In the genomic region with DNA sequence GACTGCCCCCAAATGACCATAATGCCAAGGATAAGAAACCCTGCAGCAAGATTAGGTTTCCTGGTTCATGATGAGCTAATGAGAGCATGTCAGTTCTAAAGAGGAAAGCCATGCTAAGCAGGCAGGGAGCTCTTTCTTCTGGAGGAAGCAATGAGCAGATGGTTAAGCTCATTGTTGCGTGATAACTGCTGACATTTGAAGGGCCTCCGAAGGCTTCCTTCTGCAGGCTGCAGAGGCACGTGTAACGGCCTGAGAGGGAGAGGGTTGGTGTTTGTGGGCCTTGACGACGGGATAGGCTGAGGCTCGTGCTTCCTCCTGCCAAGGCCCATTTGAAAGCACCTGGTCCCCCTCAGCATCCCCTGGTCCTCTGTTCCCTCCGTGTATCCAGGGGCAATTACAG, we compare ENCODE assay signal across 16 cellular contexts.
DNase-seq lines count a peak whose midpoint lies in the region; ATAC-seq and TF ChIP-seq lines count a peak whose summit lies in the region.
"Had no signal": no experiment of that assay in that cellular context is flagged by ENCODE, and none has a peak within 500 bp of the region (broad histone marks: within the 10 kb centered on the region; RNA-seq: fewer than 3 reads in every experiment).

No MANE protein-coding gene starts in this region.

- H3K36me3 ChIP-seq in mesodermal cell (ENCODE audit: control insufficient read depth, insufficient read depth, low read length) (peaks cover 27% of the 10 kb centered on the region), SK-N-SH (replicated peaks in 1 of 2; ENCODE audit: control insufficient read depth in 1 of 2, insufficient read depth in 2 of 2, low read length in 1 of 2) (peaks cover 0 to 10% of the 10 kb centered on the region in 2 experiments), aorta (ENCODE audit: control insufficient read depth in 1 of 2, insufficient read depth in 2 of 2, low read length in 1 of 2) (no peaks in the 10 kb centered on the region)

- H3K36me3 Mint-ChIP-seq in T-helper 17 cell (ENCODE audit: low read depth), result no peaks in the 10 kb centered on the region

- H3K9me3 ChIP-seq in T-helper 17 cell (ENCODE audit: control insufficient read depth, low read length, poor library complexity, severe bottlenecking), result no peaks in the 10 kb centered on the region
- no peaks in the 10 kb centered on the region for H3K9me3 ChIP-seq in mesodermal cell (ENCODE audit: control insufficient read depth, low read length)
- H3K9me3 ChIP-seq in SK-N-SH, result no peaks in the 10 kb centered on the region
- no peaks in the 10 kb centered on the region for H3K9me3 ChIP-seq in aorta (ENCODE audit: control insufficient read depth, low read length)
- H3K9me3 ChIP-seq: SJCRH30, stomach had no signal

- no peaks in the 10 kb centered on the region for H3F3A ChIP-seq in SK-N-SH (replicated peaks; ENCODE audit: insufficient read depth)

- no peak overlapping the region for H3K9ac ChIP-seq in SK-N-SH

- H2AFZ ChIP-seq in SK-N-SH (ENCODE audit: low read depth), result no peak overlapping the region

- H3K9me2 ChIP-seq in SK-N-SH, result no peaks in the 10 kb centered on the region

- POLR2A ChIA-PET in SK-N-SH (lab: Yijun Ruan, JAX), result no interaction called here

- TF ChIP-seq EP300 in SK-N-SH (IDR thresholded peaks at IDR 0.05; ENCODE audit: borderline replicate concordance in 1 of 2, low read depth in 1 of 2, low read length in 1 of 2), result no peak

- 93 to 98% methylated on average over 7 of the region's 8 CpGs for WGBS in mesodermal cell (ENCODE audit: insufficient coverage in 2 of 2), 2 experiments
- WGBS in SK-N-SH (ENCODE audit: low lambda C conversion rate), result 94% methylated on average over 8 of the region's 8 CpGs
- 80 to 83% methylated on average over 8 of the region's 8 CpGs for WGBS in aorta, 2 donors

- no peaks in the 10 kb centered on the region for H3K27me3 ChIP-seq in SK-N-SH (ENCODE audit: insufficient read depth)
- H3K27me3 ChIP-seq in aorta (ENCODE audit: control insufficient read depth in 1 of 2, insufficient read depth in 2 of 2, low read length in 1 of 2), result no peaks in the 10 kb centered on the region
- H3K27me3 ChIP-seq: SJCRH30, stomach had no signal

- no peaks in the 10 kb centered on the region for H3K79me2 ChIP-seq in SK-N-SH (ENCODE audit: insufficient read depth)

- H3K4me1 Mint-ChIP-seq in T-helper 17 cell, result peaks cover 4% of the 10 kb centered on the region

- intact Hi-C loops in aorta (cut with DNase I), result no loop called here

- peak overlapping the region; percentile 52 for H3K4me3 Mint-ChIP-seq in T-helper 17 cell
- H3K4me3 Mint-ChIP-seq: IgD-negative memory B cell had no signal

- H4K20me1 ChIP-seq in SK-N-SH (ENCODE audit: insufficient read depth), result no peaks in the 10 kb centered on the region

- H3K4me1 ChIP-seq in mesodermal cell (ENCODE audit: control insufficient read depth, insufficient read depth, low read length, poor library complexity, severe bottlenecking) (no peaks in the 10 kb centered on the region), SK-N-SH (ENCODE audit: control insufficient read depth in 1 of 2, insufficient read depth in 2 of 2, low read depth in 1 of 2, low read length in 1 of 2) (peaks cover 0 to 16% of the 10 kb centered on the region in 2 experiments; a peak in 1 of 4 replicates), aorta (ENCODE audit: control insufficient read depth in 1 of 2, insufficient read depth in 2 of 2, low read length in 2 of 2) (no peaks in the 10 kb centered on the region)
- H3K4me1 ChIP-seq: SJCRH30, stomach had no signal

- TF ChIP-seq CTCF in NB4 (IDR thresholded peaks at IDR 0.05; ENCODE audit: low read depth, low read length), result no peak
- TF ChIP-seq CTCF in SK-N-SH (IDR thresholded peaks at IDR 0.05), result no peak

- H3K4me3 ChIP-seq in NB4 (ENCODE audit: low read depth, low read length) (no peak overlapping the region), mesodermal cell (ENCODE audit: extremely low read depth, insufficient read depth, low read length, poor library complexity, severe bottlenecking) (no peak overlapping the region), SK-N-SH (ENCODE audit: low read depth in 2 of 2, low read length in 1 of 2) (no peak overlapping the region), aorta (ENCODE audit: low read length in 2 of 2) (no peak overlapping the region)
- H3K4me3 ChIP-seq: SJCRH30, stomach had no signal

- DNase-seq in DMS 273 (lab: John Stamatoyannopoulos, UW; ENCODE audit: unreplicated experiment), result peak; percentile 61
- DNase-seq in DMS 273 treated with DMSO at 0.1 percent for 48 hours (lab: John Stamatoyannopoulos, UW), result no peak
- DNase-seq in NB4 (ENCODE audit: low read depth), result peak; percentile 54
- no peak for DNase-seq in T-helper 17 cell
- DNase-seq in NCI-H526 (lab: John Stamatoyannopoulos, UW), result no peak
- no peak for DNase-seq in SK-N-SH
- no peak for DNase-seq in aorta
- DNase-seq: cortex of kidney; H7; NCI-H1092; NK-92 treated with Interleukin-12 subunit alpha and Interleukin-12 subunit beta, amount 100 ng/mL, for 24 hours; SJCRH30; stomach had no signal

- H3K27ac ChIP-seq in mesodermal cell (ENCODE audit: low read depth, low read length, severe bottlenecking) (peak overlapping the region; percentile 3), SK-N-SH (ENCODE audit: low read depth in 2 of 2, low read length in 1 of 2) (no peak overlapping the region; a peak in 1 of 4 replicates), aorta (ENCODE audit: low read depth in 1 of 2, low read length in 2 of 2) (no peak overlapping the region)
- H3K27ac ChIP-seq: 22Rv1, SJCRH30, stomach had no signal

- no peak for TF ChIP-seq RAD21 in SK-N-SH (IDR thresholded peaks at IDR 0.05; ENCODE audit: low read length)

- no peak overlapping the region for H3K4me2 ChIP-seq in SK-N-SH

- ATAC-seq in T-helper 17 cell, result no peak
- ATAC-seq in aorta (ENCODE audit: low FRiP score), result no peak

- no peak overlapping the region for H3K27ac Mint-ChIP-seq in T-helper 17 cell
- H3K27ac Mint-ChIP-seq: IgD-negative memory B cell had no signal

- CTCF ChIA-PET in SK-N-SH (lab: Yijun Ruan, JAX), result interaction anchor here (0.6 to 3.2 kb wide), 6 partner anchors 8 to 95 kb away, joined by 3 to 9 read pairs (median 6); no protein-coding TSS in a partner anchor

- no peak for TF ChIP-seq POLR2A in NB4 (IDR thresholded peaks at IDR 0.05; ENCODE audit: extremely low read depth, insufficient read length)

- peaks cover 41% of the 10 kb centered on the region for H3K27me3 Mint-ChIP-seq in T-helper 17 cell

TF ChIP-seq in SK-N-SH, 30 proteins besides CTCF, POLR2A, EP300 and RAD21 (continues in another document):
- TF ChIP-seq, protein P1, sequence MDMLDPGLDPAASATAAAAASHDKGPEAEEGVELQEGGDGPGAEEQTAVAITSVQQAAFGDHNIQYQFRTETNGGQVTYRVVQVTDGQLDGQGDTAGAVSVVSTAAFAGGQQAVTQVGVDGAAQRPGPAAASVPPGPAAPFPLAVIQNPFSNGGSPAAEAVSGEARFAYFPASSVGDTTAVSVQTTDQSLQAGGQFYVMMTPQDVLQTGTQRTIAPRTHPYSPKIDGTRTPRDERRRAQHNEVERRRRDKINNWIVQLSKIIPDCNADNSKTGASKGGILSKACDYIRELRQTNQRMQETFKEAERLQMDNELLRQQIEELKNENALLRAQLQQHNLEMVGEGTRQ (IDR thresholded peaks at IDR 0.05; ENCODE audit: borderline replicate concordance, low read depth, low read length), result no peak
- TF ChIP-seq GATA2 (CRISPR knock-in tag; IDR thresholded peaks at IDR 0.05) (no peak), EZH2phosphoT487 (IDR thresholded peaks at IDR 0.05; ENCODE audit: borderline replicate concordance, low read depth) (no peak)
- TF ChIP-seq, protein P2, sequence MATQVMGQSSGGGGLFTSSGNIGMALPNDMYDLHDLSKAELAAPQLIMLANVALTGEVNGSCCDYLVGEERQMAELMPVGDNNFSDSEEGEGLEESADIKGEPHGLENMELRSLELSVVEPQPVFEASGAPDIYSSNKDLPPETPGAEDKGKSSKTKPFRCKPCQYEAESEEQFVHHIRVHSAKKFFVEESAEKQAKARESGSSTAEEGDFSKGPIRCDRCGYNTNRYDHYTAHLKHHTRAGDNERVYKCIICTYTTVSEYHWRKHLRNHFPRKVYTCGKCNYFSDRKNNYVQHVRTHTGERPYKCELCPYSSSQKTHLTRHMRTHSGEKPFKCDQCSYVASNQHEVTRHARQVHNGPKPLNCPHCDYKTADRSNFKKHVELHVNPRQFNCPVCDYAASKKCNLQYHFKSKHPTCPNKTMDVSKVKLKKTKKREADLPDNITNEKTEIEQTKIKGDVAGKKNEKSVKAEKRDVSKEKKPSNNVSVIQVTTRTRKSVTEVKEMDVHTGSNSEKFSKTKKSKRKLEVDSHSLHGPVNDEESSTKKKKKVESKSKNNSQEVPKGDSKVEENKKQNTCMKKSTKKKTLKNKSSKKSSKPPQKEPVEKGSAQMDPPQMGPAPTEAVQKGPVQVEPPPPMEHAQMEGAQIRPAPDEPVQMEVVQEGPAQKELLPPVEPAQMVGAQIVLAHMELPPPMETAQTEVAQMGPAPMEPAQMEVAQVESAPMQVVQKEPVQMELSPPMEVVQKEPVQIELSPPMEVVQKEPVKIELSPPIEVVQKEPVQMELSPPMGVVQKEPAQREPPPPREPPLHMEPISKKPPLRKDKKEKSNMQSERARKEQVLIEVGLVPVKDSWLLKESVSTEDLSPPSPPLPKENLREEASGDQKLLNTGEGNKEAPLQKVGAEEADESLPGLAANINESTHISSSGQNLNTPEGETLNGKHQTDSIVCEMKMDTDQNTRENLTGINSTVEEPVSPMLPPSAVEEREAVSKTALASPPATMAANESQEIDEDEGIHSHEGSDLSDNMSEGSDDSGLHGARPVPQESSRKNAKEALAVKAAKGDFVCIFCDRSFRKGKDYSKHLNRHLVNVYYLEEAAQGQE (IDR thresholded peaks at IDR 0.05; ENCODE audit: low read depth, low read length), result no peak
- TF ChIP-seq, protein P3, sequence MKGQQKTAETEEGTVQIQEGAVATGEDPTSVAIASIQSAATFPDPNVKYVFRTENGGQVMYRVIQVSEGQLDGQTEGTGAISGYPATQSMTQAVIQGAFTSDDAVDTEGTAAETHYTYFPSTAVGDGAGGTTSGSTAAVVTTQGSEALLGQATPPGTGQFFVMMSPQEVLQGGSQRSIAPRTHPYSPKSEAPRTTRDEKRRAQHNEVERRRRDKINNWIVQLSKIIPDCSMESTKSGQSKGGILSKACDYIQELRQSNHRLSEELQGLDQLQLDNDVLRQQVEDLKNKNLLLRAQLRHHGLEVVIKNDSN (IDR thresholded peaks at IDR 0.05; ENCODE audit: borderline replicate concordance, low read depth), result no peak

Comparison
In these comparisons a context has a peak if more than half of its experiments do, and no peak if none do; other contexts are left out.
1. DNase-seq: peak in DMS 273 (single experiment) and NB4 (single experiment); none in DMS 273 treated with DMSO at 0.1 percent for 48 hours (single experiment), T-helper 17 cell (0 of 3), NCI-H526 (0 of 2), SK-N-SH (single experiment) and aorta (0 of 2).